ENCODE assay signal across 14 cellular contexts in the genomic region with DNA sequence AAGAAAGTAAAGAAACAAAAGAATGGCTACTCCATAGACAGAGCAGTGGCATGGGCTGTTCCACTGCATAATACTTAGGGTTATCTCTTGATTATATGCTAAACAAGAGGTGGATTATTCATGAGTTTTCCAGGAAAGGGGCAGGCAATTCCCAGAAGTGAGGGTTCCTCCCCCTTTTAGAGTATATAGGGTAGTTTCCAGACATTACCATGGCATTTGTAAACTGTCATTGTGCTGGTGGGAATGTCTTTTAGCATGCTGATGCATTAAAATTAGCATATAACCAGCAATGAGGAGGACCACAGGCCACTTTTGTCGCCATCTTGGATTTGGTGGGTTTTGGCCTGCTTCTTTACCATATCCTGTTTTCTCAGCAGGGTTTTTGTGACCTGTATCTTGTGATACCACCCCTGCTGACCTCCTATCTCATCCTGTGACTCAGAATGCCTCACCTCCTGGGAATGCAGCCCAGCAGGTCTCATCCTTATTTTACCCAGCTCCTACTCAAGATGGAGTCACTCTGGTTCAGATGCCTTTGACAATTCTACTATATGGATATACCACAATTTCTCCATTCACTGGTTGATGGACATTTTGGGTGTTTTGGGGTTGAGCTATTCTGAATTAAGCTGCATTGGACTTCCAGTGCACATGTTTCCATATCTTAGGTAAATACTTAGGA.
DNase-seq lines count a peak whose midpoint lies in the region; ATAC-seq lines count a peak whose summit lies in the region.
"Had no signal": no experiment of that assay in that cellular context is flagged by ENCODE, and none has a peak within 500 bp of the region (broad histone marks: within the 10 kb centered on the region; RNA-seq: fewer than 3 reads in every experiment).

No MANE protein-coding gene starts in this region.

- DNase-seq in EL (peak; percentile 58), LoVo (ENCODE audit: low spot score) (peak; percentile 56), amniotic epithelial cell (ENCODE audit: low read depth) (peak; percentile 56), iris pigment epithelial cell (ENCODE audit: low read depth) (peak; percentile 53), anterior cingulate cortex (lab: John Stamatoyannopoulos, UW) (no peak)
- no peak for DNase-seq in NK-92 treated with Interleukin-12 subunit alpha and Interleukin-12 subunit beta, amount 100 ng/mL, for 24 hours (lab: John Stamatoyannopoulos, UW)
- DNase-seq: activated CD4-positive, CD25-positive, alpha-beta regulatory T cell treated with anti-CD3 and anti-CD28 coated beads, Interleukin-2, amount 50 U/mL, for 72 hours; activated T-cell treated with anti-CD3 and anti-CD28 coated beads, Interleukin-2, amount 50 U/mL, for 48 hours; NCI-H1436; NCI-H526 treated with DMSO at 0.1 percent for 48 hours; stimulated activated CD4-positive, alpha-beta T cell treated with anti-CD3 and anti-CD28 coated beads, Interleukin-1b, Interleukin-23, amount 100 ng/mL, for 48 hours; stimulated activated naive CD4-positive, alpha-beta T cell had no signal

- no peak for ATAC-seq in GM19467 (IDR thresholded peaks at IDR 0.05; ENCODE audit: unreplicated experiment)
- ATAC-seq in HG02763 (IDR thresholded peaks at IDR 0.05; ENCODE audit: unreplicated experiment) = no peak

Comparison
In these comparisons a context has a peak if more than half of its experiments do, and no peak if none do; other contexts are left out.
1. DNase-seq: peak in EL (single experiment), LoVo (single experiment), amniotic epithelial cell (single experiment) and iris pigment epithelial cell (single experiment); none in NK-92 treated with Interleukin-12 subunit alpha and Interleukin-12 subunit beta, amount 100 ng/mL, for 24 hours (single experiment) and anterior cingulate cortex (0 of 58).